9 cellular contexts compared by ENCODE assay signal in genomic region chr11:119832536-119832935, GRCh38.
DNase-seq lines count a peak whose midpoint lies in the region; ATAC-seq and TF ChIP-seq lines count a peak whose summit lies in the region.
"Had no signal": no experiment of that assay in that cellular context is flagged by ENCODE, and none has a peak within 500 bp of the region (broad histone marks: within the 10 kb centered on the region; RNA-seq: fewer than 3 reads in every experiment).

No MANE protein-coding gene starts in this region.

- H3K4me1 ChIP-seq in left ventricle myocardium inferior, result no peaks in the 10 kb centered on the region
- no peaks in the 10 kb centered on the region for H3K4me1 ChIP-seq in psoas muscle

- H3K27me3 Mint-ChIP-seq in T-cell (peaks cover 59 to 69% of the 10 kb centered on the region in 2 donors), MCF 10A (ENCODE audit: insufficient read depth, unreplicated experiment) (peaks cover 42% of the 10 kb centered on the region)

- H3K27ac ChIP-seq in left ventricle myocardium inferior (replicated peaks) (no peak overlapping the region), WERI-Rb-1 (no peak overlapping the region), psoas muscle (no peak overlapping the region)

- H3K36me3 Mint-ChIP-seq in T-cell (no peaks in the 10 kb centered on the region), MCF 10A (ENCODE audit: insufficient read depth, unreplicated experiment) (no peaks in the 10 kb centered on the region)

- H3K4me3 ChIP-seq in left ventricle myocardium inferior (no peak overlapping the region), WERI-Rb-1 (ENCODE audit: low read depth, low read length) (no peak overlapping the region), psoas muscle (no peak overlapping the region)

- H3K9me3 ChIP-seq in left ventricle myocardium inferior (replicated peaks) (no peaks in the 10 kb centered on the region), WERI-Rb-1 (ENCODE audit: severe bottlenecking) (peaks cover 5% of the 10 kb centered on the region), psoas muscle (no peaks in the 10 kb centered on the region)

- H3K4me3 Mint-ChIP-seq in T-cell (no peak overlapping the region), MCF 10A (ENCODE audit: unreplicated experiment) (no peak overlapping the region)

- H3K36me3 ChIP-seq in left ventricle myocardium inferior, result no peaks in the 10 kb centered on the region
- H3K36me3 ChIP-seq in WERI-Rb-1, result no peaks in the 10 kb centered on the region
- H3K36me3 ChIP-seq in psoas muscle (ENCODE audit: insufficient read depth in 1 of 2, low read depth in 1 of 2), result no peaks in the 10 kb centered on the region

- no peaks in the 10 kb centered on the region for H3K4me1 Mint-ChIP-seq in T-cell
- H3K4me1 Mint-ChIP-seq in MCF 10A (ENCODE audit: insufficient read depth, unreplicated experiment), result no peaks in the 10 kb centered on the region

- no peak for TF ChIP-seq CTCF in left ventricle myocardium inferior (IDR thresholded peaks at IDR 0.05; ENCODE audit: borderline replicate concordance)
- TF ChIP-seq CTCF in WERI-Rb-1 (IDR thresholded peaks at IDR 0.05; ENCODE audit: low read depth, low read length), result no peak
- TF ChIP-seq CTCF in MCF 10A (IDR thresholded peaks at IDR 0.05; ENCODE audit: unreplicated experiment), result no peak
- no peak for TF ChIP-seq CTCF in psoas muscle (IDR thresholded peaks at IDR 0.05)

- DNase-seq in Right ventricle myocardium superior, result no peak
- no peak for DNase-seq in left ventricle myocardium inferior
- peak; percentile 50 for DNase-seq in WERI-Rb-1
- DNase-seq in left kidney (ENCODE audit: low read depth, low spot score), result peak; percentile 89
- no peak for DNase-seq in T-cell
- DNase-seq in MCF 10A (ENCODE audit: unreplicated experiment), result no peak
- DNase-seq in psoas muscle, result no peak
- no peak for DNase-seq in stimulated activated CD4-positive, alpha-beta T cell treated with anti-CD3 and anti-CD28 coated beads, Interleukin-2, amount 100 ng/mL, for 24 hours
- DNase-seq: AML-193 had no signal

- no peaks in the 10 kb centered on the region for H3K9me3 Mint-ChIP-seq in T-cell
- H3K9me3 Mint-ChIP-seq in MCF 10A (ENCODE audit: unreplicated experiment), result peaks cover 10% of the 10 kb centered on the region

- no TSS peak for BruUV-seq in MCF 10A (replicated peaks; lab: Mats Ljungman, UMichigan)

- intact Hi-C loops in Right ventricle myocardium superior (cut with DNase I), result no loop called here
- intact Hi-C loops in left ventricle myocardium inferior (cut with micrococcal nuclease), result no loop called here
- intact Hi-C loops in MCF 10A (cut with micrococcal nuclease), result no loop called here
- intact Hi-C loops in psoas muscle (cut with DNase I), result no loop called here

- POLR2A ChIA-PET in T-cell (lab: Charles Lee), result no interaction called here
- POLR2A ChIA-PET in MCF 10A (lab: Yijun Ruan, JAX), result interaction anchor here (1.1 kb wide), 1 partner anchor 11 kb away, joined by 4 read pairs; no protein-coding TSS in a partner anchor

- WGBS in psoas muscle, 3 donors, result 30 to 47% (median 42%) methylated on average over 5 of the region's 5 CpGs

- peaks cover 11% of the 10 kb centered on the region for H3K27me3 ChIP-seq in left ventricle myocardium inferior (ENCODE audit: low read depth)
- H3K27me3 ChIP-seq in WERI-Rb-1 (ENCODE audit: insufficient read depth, low read depth, severe bottlenecking), result no peaks in the 10 kb centered on the region
- peaks cover 0 to 14% (median 12%) of the 10 kb centered on the region in 3 donors for H3K27me3 ChIP-seq in psoas muscle (ENCODE audit: insufficient read depth in 3 of 3, low read length in 2 of 3)

- H3K27ac Mint-ChIP-seq in T-cell, result no peak overlapping the region
- no peak overlapping the region for H3K27ac Mint-ChIP-seq in MCF 10A (ENCODE audit: low read depth, unreplicated experiment)

- ATAC-seq in Right ventricle myocardium superior (ENCODE audit: poor library complexity) (peak; percentile 62), T-cell (replicated peaks in 1 of 4) (no peak), psoas muscle (no peak)

- CTCF ChIA-PET in T-cell (lab: Charles Lee), result no interaction called here
- CTCF ChIA-PET in MCF 10A (lab: Yijun Ruan, JAX), result no interaction called here

Comparison
In these comparisons a context has a peak if more than half of its experiments do, and no peak if none do; other contexts are left out.
1. DNase-seq: peak in WERI-Rb-1 (single experiment) and left kidney (single experiment); none in Right ventricle myocardium superior (single experiment), left ventricle myocardium inferior (single experiment), T-cell (0 of 34), MCF 10A (single experiment), psoas muscle (0 of 2) and stimulated activated CD4-positive, alpha-beta T cell treated with anti-CD3 and anti-CD28 coated beads, Interleukin-2, amount 100 ng/mL, for 24 hours (0 of 2).